16 cellular contexts compared by ENCODE assay signal in the genomic region with DNA sequence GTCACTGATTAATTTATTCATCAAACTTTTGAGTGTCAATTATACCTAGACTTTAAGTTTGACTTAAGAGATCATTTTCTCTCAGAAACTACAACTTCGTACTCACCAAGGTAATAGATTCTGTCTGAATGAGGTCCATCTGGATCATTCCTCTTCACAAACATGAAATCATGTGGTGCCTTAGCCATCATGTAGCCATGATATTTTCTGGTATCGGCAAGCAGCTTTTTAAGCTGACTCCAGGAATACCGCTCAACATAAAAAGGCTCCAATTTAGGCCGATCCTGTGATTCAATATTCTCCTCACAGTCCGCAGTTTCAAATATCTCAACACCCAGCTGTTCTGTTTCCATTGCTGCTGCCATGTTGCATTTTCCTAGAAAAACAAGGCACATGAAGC. TPM values are rescaled to one million over a fixed set of nuclear protein-coding genes. Genes with fewer than 3 reads are reported as not detected.
DNase-seq lines count a peak whose midpoint lies in the region; ATAC-seq and TF ChIP-seq lines count a peak whose summit lies in the region.
"Had no signal": no experiment of that assay in that cellular context is flagged by ENCODE, and none has a peak within 500 bp of the region (broad histone marks: within the 10 kb centered on the region; RNA-seq: fewer than 3 reads in every experiment).

No MANE protein-coding gene starts in this region.

- peak overlapping the region; percentile 94 for H3K27ac Mint-ChIP-seq in central memory CD8-positive, alpha-beta T cell (ENCODE audit: low read depth)
- H3K27ac Mint-ChIP-seq: T-helper 1 cell treated with Interleukin-12 subunit alpha and Interleukin-12 subunit beta and Interleukin-4 antibody, amounts not matched to agents 30 μg/mL and 1 μg/mL, for 36 hours had no signal

- ATAC-seq in central memory CD8-positive, alpha-beta T cell (replicated peaks; ENCODE audit: extremely low read depth, poor library complexity, severe bottlenecking) = no peak
- ATAC-seq in GM19395 (IDR thresholded peaks at IDR 0.05; ENCODE audit: unreplicated experiment) = no peak
- no peak for ATAC-seq in HG02623 (IDR thresholded peaks at IDR 0.05; ENCODE audit: unreplicated experiment)
- no peak for ATAC-seq in HG02763 (IDR thresholded peaks at IDR 0.05; ENCODE audit: unreplicated experiment)

- H3K27me3 ChIP-seq in muscle layer of duodenum (ENCODE audit: low read depth, low read length) = no peaks in the 10 kb centered on the region
- H3K27me3 ChIP-seq: hepatocyte, Peyer's patch had no signal

- no peaks in the 10 kb centered on the region for H3K27me3 Mint-ChIP-seq in central memory CD8-positive, alpha-beta T cell

- H3K4me3 ChIP-seq in muscle layer of duodenum (ENCODE audit: low read depth in 1 of 2, low read length in 2 of 2) = peak overlapping the region in 1 of 2 donors; percentile 19
- H3K4me3 ChIP-seq: hepatocyte had no signal

- H3K4me1 ChIP-seq in muscle layer of duodenum (ENCODE audit: control insufficient read depth in 1 of 2, insufficient read depth in 2 of 2, low read length in 2 of 2) = peaks cover 13 to 41% of the 10 kb centered on the region in 2 donors

- peaks cover 40% of the 10 kb centered on the region for H3K4me1 Mint-ChIP-seq in central memory CD8-positive, alpha-beta T cell

- H3K36me3 ChIP-seq in muscle layer of duodenum (ENCODE audit: control insufficient read depth in 1 of 2, insufficient read depth in 2 of 2, low read length in 2 of 2) = peaks cover 15 to 24% of the 10 kb centered on the region in 2 donors

- H3K36me3 Mint-ChIP-seq in central memory CD8-positive, alpha-beta T cell (ENCODE audit: insufficient read depth) = peaks cover 44% of the 10 kb centered on the region

- no peaks in the 10 kb centered on the region for H3K9me3 ChIP-seq in muscle layer of duodenum (ENCODE audit: control insufficient read depth in 1 of 2, low read length in 2 of 2)
- H3K9me3 ChIP-seq: Peyer's patch had no signal

- peak overlapping the region; percentile 76 for H3K4me3 Mint-ChIP-seq in central memory CD8-positive, alpha-beta T cell
- H3K4me3 Mint-ChIP-seq: T-helper 1 cell treated with Interleukin-12 subunit alpha and Interleukin-12 subunit beta and Interleukin-4 antibody, amounts not matched to agents 30 μg/mL and 1 μg/mL, for 36 hours had no signal

- TF ChIP-seq CTCF in VCaP (conservative IDR thresholded peaks at IDR 0.05) = no peak

- H3K27ac ChIP-seq in VCaP = peak overlapping the region; percentile 3
- H3K27ac ChIP-seq in muscle layer of duodenum (ENCODE audit: low read length) = peak overlapping the region; percentile 16
- H3K27ac ChIP-seq in substantia nigra (ENCODE audit: low read depth, low read length, poor library complexity, severe bottlenecking) = peak overlapping the region; percentile 39
- H3K27ac ChIP-seq: C4-2B, hepatocyte had no signal

- no peaks in the 10 kb centered on the region for H3K9me3 Mint-ChIP-seq in central memory CD8-positive, alpha-beta T cell
- H3K9me3 Mint-ChIP-seq: T-helper 1 cell treated with Interleukin-12 subunit alpha and Interleukin-12 subunit beta and Interleukin-4 antibody, amounts not matched to agents 30 μg/mL and 1 μg/mL, for 36 hours had no signal

- no peak for DNase-seq in central memory CD8-positive, alpha-beta T cell (ENCODE audit: low spot score in 2 of 2)
- DNase-seq in substantia nigra (lab: John Stamatoyannopoulos, UW) (no peak), ureter (ENCODE audit: low spot score) (no peak)
- DNase-seq: activated CD4-positive, alpha-beta T cell treated with anti-CD3 and anti-CD28 coated beads for 4 hours; EL; NCI-H1417 treated with DMSO at 0.1 percent for 48 hours; NCI-H510A treated with DMSO at 0.1 percent for 48 hours; Peyer's patch had no signal

RNA-seq across cellular contexts. Expression of a gene that starts 5.3 kb away (rescaled TPM):
- total RNA-seq in ureter = 52.5 TPM

RNA-seq across cellular contexts. Expression of a gene that starts 18.1 kb away (rescaled TPM):
- total RNA-seq in ureter = 107 TPM
